8 cellular contexts compared by ENCODE assay signal in genomic region chr15:58066042-58066867, GRCh38. TPM values are rescaled to one million over a fixed set of nuclear protein-coding genes. Genes with fewer than 3 reads are reported as not detected.
A peak's percentile ranks its signal among the peaks of the same experiment; 100 is the strongest.
DNase-seq lines count a peak whose midpoint lies in the region; ATAC-seq and TF ChIP-seq lines count a peak whose summit lies in the region.

No MANE protein-coding gene starts in this region.

- WGBS in esophagus squamous epithelium, 2 donors, result 28 to 30% methylated on average over 11 to 13 of the region's 59 CpGs

- peaks cover 3% of the 10 kb centered on the region for H3K4me1 Mint-ChIP-seq in activated CD8-positive, alpha-beta memory T cell treated with anti-CD3 and anti-CD28 coated beads, Interleukin-2, amount 10 ng/mL, durations not matched to agents 7 days and 5 days

- peak overlapping the region; percentile 83 for H2AFZ ChIP-seq in MM.1S (ENCODE audit: low read length)

- peak; percentile 47 for TF ChIP-seq CTCF in GM12864 (IDR thresholded peaks at IDR 0.05; ENCODE audit: low read depth, low read length, missing control alignments)
- TF ChIP-seq CTCF in MM.1S (IDR thresholded peaks at IDR 0.05; ENCODE audit: low read length), result peak; percentile 75
- peak; percentile 37 to 80 (median 68) for TF ChIP-seq CTCF in esophagus squamous epithelium (IDR thresholded peaks at IDR 0.05)
- TF ChIP-seq CTCF in mucosa of descending colon (IDR thresholded peaks at IDR 0.05), result peak; percentile 80

- intact Hi-C loops in esophagus squamous epithelium (cut with DNase I) (loop anchor here (5.0 to 10.0 kb wide), 2 partner anchors 199 to 321 kb away; no protein-coding TSS in a partner anchor), mucosa of descending colon (cut with DNase I, micrococcal nuclease) (loop anchor here (5.0 kb wide), 2 partner anchors 199 to 204 kb away; no protein-coding TSS in a partner anchor)

- H3K27me3 Mint-ChIP-seq in activated CD8-positive, alpha-beta memory T cell treated with anti-CD3 and anti-CD28 coated beads, Interleukin-2, amount 10 ng/mL, durations not matched to agents 7 days and 5 days, result peaks cover 77% of the 10 kb centered on the region

- no peaks in the 10 kb centered on the region for H3K9me3 ChIP-seq in MM.1S (replicated peaks; ENCODE audit: insufficient read depth, low read length)
- no peaks in the 10 kb centered on the region for H3K9me3 ChIP-seq in esophagus squamous epithelium
- no peaks in the 10 kb centered on the region for H3K9me3 ChIP-seq in mucosa of descending colon

- CTCF ChIA-PET in activated CD8-positive, alpha-beta memory T cell treated with anti-CD3 and anti-CD28 coated beads, Interleukin-2, amount 10 ng/mL, durations not matched to agents 7 days and 5 days (lab: Charles Lee), result interaction anchor here (0.6 to 2.2 kb wide), 13 partner anchors 13 to 506 kb away, joined by 3 to 23 read pairs (median 4); partner anchors contain the start of gene POLR2M

- H3K27ac Mint-ChIP-seq in activated CD8-positive, alpha-beta memory T cell treated with anti-CD3 and anti-CD28 coated beads, Interleukin-2, amount 10 ng/mL, durations not matched to agents 7 days and 5 days, result no peak overlapping the region

- no peak for TF ChIP-seq POLR2A in esophagus squamous epithelium (IDR thresholded peaks at IDR 0.05)

- H3K4me3 Mint-ChIP-seq in activated CD8-positive, alpha-beta memory T cell treated with anti-CD3 and anti-CD28 coated beads, Interleukin-2, amount 10 ng/mL, durations not matched to agents 7 days and 5 days, result no peak overlapping the region

- no peaks in the 10 kb centered on the region for H3K9me3 Mint-ChIP-seq in activated CD8-positive, alpha-beta memory T cell treated with anti-CD3 and anti-CD28 coated beads, Interleukin-2, amount 10 ng/mL, durations not matched to agents 7 days and 5 days (ENCODE audit: low read depth)

- H3K27me3 ChIP-seq in MM.1S (replicated peaks; ENCODE audit: insufficient read depth, low read length), result 0 out of 2 replicates have a peak, but pooled peaks cover 5% of the 10 kb centered on the region
- peaks cover 12 to 81% (median 18%) of the 10 kb centered on the region in 4 donors for H3K27me3 ChIP-seq in esophagus squamous epithelium

- no peaks in the 10 kb centered on the region for H3F3A ChIP-seq in MM.1S (ENCODE audit: insufficient read depth, low read length)

- peak; percentile 80 for ATAC-seq in activated CD8-positive, alpha-beta memory T cell treated with anti-CD3 and anti-CD28 coated beads, Interleukin-2, amount 10 ng/mL, durations not matched to agents 7 days and 5 days
- peak; percentile 98 for ATAC-seq in mucosa of descending colon
- no peak for ATAC-seq in GM21423 (IDR thresholded peaks at IDR 0.05; ENCODE audit: unreplicated experiment)
- ATAC-seq in GM18858 (IDR thresholded peaks at IDR 0.05; ENCODE audit: unreplicated experiment), result no peak

- H3K9me2 ChIP-seq in MM.1S (replicated peaks; ENCODE audit: insufficient read depth, low read length), result no peaks in the 10 kb centered on the region

- H3K4me2 ChIP-seq in MM.1S (ENCODE audit: low read depth, low read length), result peak overlapping the region; percentile 83

- DNase-seq in GM12864 (ENCODE audit: low read depth), result no peak
- peak; percentile 32 for DNase-seq in MM.1S
- DNase-seq in activated CD8-positive, alpha-beta memory T cell treated with anti-CD3 and anti-CD28 coated beads, Interleukin-2, amount 10 ng/mL, durations not matched to agents 7 days and 5 days, result peak; percentile 48
- DNase-seq in esophagus squamous epithelium (lab: John Stamatoyannopoulos, UW), result no peak
- DNase-seq in mucosa of descending colon, result peak; percentile 65 to 82 (median 72)
- DNase-seq in stimulated activated CD8-positive, alpha-beta memory T cell treated with anti-CD3 and anti-CD28 coated beads, Interleukin-4, amount 100 ng/mL, for 48 hours, result peak; percentile 72

- no peak overlapping the region for H3K27ac ChIP-seq in MM.1S (ENCODE audit: low read length)
- peak overlapping the region in 1 of 4 donors; percentile 4 for H3K27ac ChIP-seq in esophagus squamous epithelium

- H3K4me1 ChIP-seq in MM.1S (ENCODE audit: low read length) (no peaks in the 10 kb centered on the region), esophagus squamous epithelium (peaks cover 7 to 19% (median 8%) of the 10 kb centered on the region in 3 donors), mucosa of descending colon (ENCODE audit: low read depth) (peaks cover 15% of the 10 kb centered on the region)

- H3K79me2 ChIP-seq in MM.1S (ENCODE audit: low read length), result no peaks in the 10 kb centered on the region

- H3K36me3 Mint-ChIP-seq in activated CD8-positive, alpha-beta memory T cell treated with anti-CD3 and anti-CD28 coated beads, Interleukin-2, amount 10 ng/mL, durations not matched to agents 7 days and 5 days, result no peaks in the 10 kb centered on the region

- no peak overlapping the region for H3K9ac ChIP-seq in MM.1S (ENCODE audit: low read length)

- H3K36me3 ChIP-seq in MM.1S (replicated peaks; ENCODE audit: insufficient read depth, low read length) (no peaks in the 10 kb centered on the region), esophagus squamous epithelium (no peaks in the 10 kb centered on the region), mucosa of descending colon (ENCODE audit: low read depth) (peaks cover 3% of the 10 kb centered on the region)

- H3K4me3 ChIP-seq in GM12864 (ENCODE audit: low read depth, low read length) (no peak overlapping the region), MM.1S (ENCODE audit: low read length) (peak overlapping the region; percentile 44), esophagus squamous epithelium (peak overlapping the region; percentile 24 to 64 (median 48)), mucosa of descending colon (no peak overlapping the region)

- H4K20me1 ChIP-seq in MM.1S (ENCODE audit: insufficient read depth, low read length), result no peaks in the 10 kb centered on the region

RNA-seq across cellular contexts. Expression of gene ALDH1A2, which starts 0.7 kb away (rescaled TPM):
- total RNA-seq in activated CD8-positive, alpha-beta memory T cell treated with anti-CD3 and anti-CD28 coated beads, Interleukin-2, amount 10 ng/mL, durations not matched to agents 7 days and 5 days, result 1 to 10 TPM in 1 of 2 experiments, under 1 TPM in 1; 0.82 to 1.5 TPM
- total RNA-seq in esophagus squamous epithelium, result 1 to 10 TPM in 1 of 4 donors, under 1 TPM in 3; 0.19 to 3.4 (median 0.55) TPM
- total RNA-seq in mucosa of descending colon, result 1 to 10 TPM in 2 of 3 donors, under 1 TPM in 1; 0.55 to 8.6 (median 4.3) TPM

Comparison
In these comparisons a context has a peak if more than half of its experiments do, and no peak if none do; other contexts are left out.
1. DNase-seq: peak in MM.1S (single experiment), activated CD8-positive, alpha-beta memory T cell treated with anti-CD3 and anti-CD28 coated beads, Interleukin-2, amount 10 ng/mL, durations not matched to agents 7 days and 5 days (single experiment), mucosa of descending colon (3 of 3) and stimulated activated CD8-positive, alpha-beta memory T cell treated with anti-CD3 and anti-CD28 coated beads, Interleukin-4, amount 100 ng/mL, for 48 hours (single experiment); none in GM12864 (single experiment) and esophagus squamous epithelium (single experiment).
2. H3K4me3 ChIP-seq: peak in MM.1S (single experiment) and esophagus squamous epithelium (4 of 4); none in GM12864 (single experiment) and mucosa of descending colon (single experiment).
3. ATAC-seq: peak in activated CD8-positive, alpha-beta memory T cell treated with anti-CD3 and anti-CD28 coated beads, Interleukin-2, amount 10 ng/mL, durations not matched to agents 7 days and 5 days (single experiment) and mucosa of descending colon (single experiment); none in GM21423 (single experiment) and GM18858 (single experiment).
4. Peak in every context shown above with its lines, with median percentiles within 50 percentile points of each other: CTCF ChIP-seq.